Comparison of ENCODE assay signal across 24 cellular contexts in the genomic region with DNA sequence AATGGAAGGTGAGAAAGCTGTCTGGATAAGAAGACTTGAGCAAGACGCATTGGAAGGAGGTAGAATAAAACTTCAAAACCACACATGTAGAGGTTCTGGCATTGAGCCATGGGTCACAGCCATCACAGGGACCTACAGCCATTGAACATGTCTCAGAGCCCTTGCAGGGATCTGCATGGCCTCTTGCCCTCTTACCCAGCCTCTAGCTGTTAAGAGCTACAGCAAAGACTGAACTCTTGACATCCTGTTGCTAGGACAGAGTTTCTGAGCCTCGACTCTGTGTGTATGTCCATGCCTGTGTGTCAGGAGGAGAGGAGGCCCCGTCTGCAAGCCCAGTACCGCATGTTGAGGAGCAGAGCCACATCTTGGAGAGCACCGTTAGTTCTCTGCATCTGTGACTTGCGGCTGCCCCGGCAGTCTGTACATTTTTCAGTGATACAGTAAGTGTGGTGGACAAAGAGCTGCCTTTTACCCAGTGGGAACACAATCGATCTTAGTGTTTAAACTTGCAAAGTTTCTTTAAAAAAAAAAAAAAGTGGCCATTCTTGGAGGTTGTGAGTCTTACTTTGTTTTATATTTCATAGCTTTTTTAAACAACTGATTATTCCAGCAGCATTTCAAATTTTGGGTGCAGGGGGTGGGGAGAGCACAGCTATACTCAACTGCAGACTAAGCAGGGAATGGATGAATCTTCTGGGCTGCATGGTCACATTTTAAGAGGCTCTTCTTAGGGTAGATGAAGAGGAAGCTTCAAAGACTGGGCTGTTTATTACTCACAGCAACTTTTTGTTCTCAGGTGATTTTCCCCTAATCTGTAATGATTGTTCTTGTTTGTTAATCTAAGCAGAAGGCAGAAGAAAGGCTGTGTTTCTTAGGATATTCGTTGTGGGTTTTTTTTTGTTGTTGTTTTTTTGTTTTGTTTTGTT.
"Had no signal": no experiment of that assay in that cellular context is flagged by ENCODE, and none has a peak within 500 bp of the region (broad histone marks: within the 10 kb centered on the region; RNA-seq: fewer than 3 reads in every experiment).

No MANE protein-coding gene starts in this region.

- H3K27ac Mint-ChIP-seq: activated CD8-positive, alpha-beta memory T cell treated with anti-CD3 and anti-CD28 coated beads, Interleukin-2, amount 10 ng/mL, durations not matched to agents 7 days and 5 days; activated CD8-positive, alpha-beta T cell treated with anti-CD3 and anti-CD28 coated beads for 36 hours; activated naive CD4-positive, alpha-beta T cell treated with anti-CD3 and anti-CD28 coated beads, Interleukin-2, amount 50 U/mL, for 24 hours; naive thymus-derived CD4-positive, alpha-beta T cell; progenitor cell of endocrine pancreas; T-helper 1 cell treated with Interleukin-12 subunit alpha and Interleukin-12 subunit beta and Interleukin-4 antibody, amounts not matched to agents 30 μg/mL and 1 μg/mL, for 36 hours; type B pancreatic cell had no signal

- H3K27me3 Mint-ChIP-seq: activated CD8-positive, alpha-beta T cell treated with anti-CD3 and anti-CD28 coated beads for 36 hours; progenitor cell of endocrine pancreas; type B pancreatic cell had no signal

- H3K9me3 Mint-ChIP-seq: type B pancreatic cell had no signal

- H3K36me3 Mint-ChIP-seq: activated CD8-positive, alpha-beta memory T cell treated with anti-CD3 and anti-CD28 coated beads, Interleukin-2, amount 10 ng/mL, durations not matched to agents 7 days and 5 days; type B pancreatic cell had no signal

- H3K4me3 Mint-ChIP-seq: activated CD8-positive, alpha-beta memory T cell treated with anti-CD3 and anti-CD28 coated beads, Interleukin-2, amount 10 ng/mL, durations not matched to agents 7 days and 5 days; activated CD8-positive, alpha-beta T cell treated with anti-CD3 and anti-CD28 coated beads for 36 hours; activated naive CD4-positive, alpha-beta T cell treated with anti-CD3 and anti-CD28 coated beads, Interleukin-2, amount 50 U/mL, for 24 hours; naive thymus-derived CD4-positive, alpha-beta T cell; T-helper 1 cell treated with Interleukin-12 subunit alpha and Interleukin-12 subunit beta and Interleukin-4 antibody, amounts not matched to agents 30 μg/mL and 1 μg/mL, for 36 hours; type B pancreatic cell had no signal

- H3K4me1 Mint-ChIP-seq: activated CD8-positive, alpha-beta memory T cell treated with anti-CD3 and anti-CD28 coated beads, Interleukin-2, amount 10 ng/mL, durations not matched to agents 7 days and 5 days; activated naive CD4-positive, alpha-beta T cell treated with anti-CD3 and anti-CD28 coated beads, Interleukin-2, amount 50 U/mL, for 24 hours; naive thymus-derived CD4-positive, alpha-beta T cell had no signal

- DNase-seq: activated CD4-positive, alpha-beta T cell treated with anti-CD3 and anti-CD28 coated beads for 4 hours; activated CD4-positive, CD25-positive, alpha-beta regulatory T cell; activated CD8-positive, alpha-beta memory T cell treated with anti-CD3 and anti-CD28 coated beads, Interleukin-2, amount 10 ng/mL, durations not matched to agents 7 days and 5 days; activated CD8-positive, alpha-beta T cell treated with anti-CD3 and anti-CD28 coated beads for 36 hours; activated effector memory CD4-positive, alpha-beta T cell treated with anti-CD3 and anti-CD28 coated beads, Interleukin-2, amount 50 U/mL, for 16 hours; activated T-cell treated with anti-CD3 and anti-CD28 coated beads for 4 hours; anterior cingulate cortex; brain microvascular endothelial cell; effector memory CD4-positive, alpha-beta T cell; left colon; lower lobe of right lung; naive thymus-derived CD4-positive, alpha-beta T cell; retina; spleen; stimulated activated CD4-positive, alpha-beta T cell treated with anti-CD3 and anti-CD28 coated beads, Interleukin-4, amount 100 ng/mL, for 1 hour; stimulated activated naive CD4-positive, alpha-beta T cell treated with Interleukin-2 at 50 U/mL for 16 hours; T1000 had no signal

- H3K4me3 ChIP-seq: esophagus muscularis mucosa, lower lobe of right lung, spleen, thoracic aorta, vagina had no signal
